8 cellular contexts compared by ENCODE assay signal in the genomic region with DNA sequence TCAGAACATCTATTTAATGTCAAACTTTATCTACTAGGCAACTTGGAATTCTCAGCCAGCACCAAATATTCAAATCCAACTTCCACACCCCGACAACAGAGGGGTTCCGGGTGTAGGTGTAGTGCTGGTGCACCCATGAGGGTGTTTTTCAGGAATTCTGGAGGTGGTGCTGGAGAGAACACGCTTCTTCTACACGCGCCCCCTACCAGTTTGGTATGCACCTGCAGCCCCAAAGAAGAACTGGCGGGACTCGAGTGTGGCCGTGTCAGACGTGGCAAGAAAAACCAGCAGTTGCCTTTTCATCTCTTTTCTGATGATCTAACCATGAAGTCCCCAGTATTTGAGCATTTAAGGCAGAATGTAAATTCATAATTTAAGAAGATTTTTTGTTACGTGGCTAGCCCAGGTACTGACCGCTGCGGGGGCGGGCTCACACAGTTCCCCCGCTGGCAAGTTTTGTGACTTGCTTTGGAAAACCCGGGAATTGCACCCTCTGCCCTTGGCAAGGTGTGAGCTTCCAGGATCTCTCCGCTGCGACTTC. TPM values are rescaled to one million over a fixed set of nuclear protein-coding genes. Genes with fewer than 3 reads are reported as not detected.
DNase-seq lines count a peak whose midpoint lies in the region; ATAC-seq, FAIRE-seq and TF ChIP-seq lines count a peak whose summit lies in the region.

No MANE protein-coding gene starts in this region.

- H3K27ac Mint-ChIP-seq in nephron progenitor cell = no peak overlapping the region

- peak; percentile 51 for TF ChIP-seq RAD21 in Ishikawa (IDR thresholded peaks at IDR 0.05; ENCODE audit: low read depth)

- H3K9me2 ChIP-seq in PC-3 (replicated peaks; ENCODE audit: low read length) = no peaks in the 10 kb centered on the region

- H3K4me1 ChIP-seq in PC-3 (ENCODE audit: insufficient read depth, low read length) (peaks cover 18% of the 10 kb centered on the region), thyroid gland (peaks cover 0 to 7% of the 10 kb centered on the region in 2 donors)

- peak; percentile 59 for TF ChIP-seq CTCF in D721Med (IDR thresholded peaks at IDR 0.05; ENCODE audit: insufficient read depth, missing control alignments)
- TF ChIP-seq CTCF in PC-3 (conservative IDR thresholded peaks at IDR 0.05; ENCODE audit: low read depth, low read length) = peak; percentile 89
- TF ChIP-seq CTCF in fibroblast of villous mesenchyme (IDR thresholded peaks at IDR 0.05; ENCODE audit: insufficient read depth, low read depth, low read length) = peak; percentile 54
- TF ChIP-seq CTCF in nephron progenitor cell (IDR thresholded peaks at IDR 0.05) = peak; percentile 67
- peak; percentile 24 to 78 (median 73) for TF ChIP-seq CTCF in thyroid gland (IDR thresholded peaks at IDR 0.05)

- ATAC-seq in GM21576 (IDR thresholded peaks at IDR 0.05; ENCODE audit: unreplicated experiment) (peak; percentile 73), PC-3 (peak; percentile 78)

- peak overlapping the region; percentile 84 for H3K4me2 ChIP-seq in PC-3 (ENCODE audit: low read length)

- H3K9ac ChIP-seq in PC-3 (ENCODE audit: low read length) = peak overlapping the region; percentile 51

- H3K9me3 Mint-ChIP-seq in nephron progenitor cell = no peaks in the 10 kb centered on the region

- FAIRE-seq in D721Med (lab: Jason Lieb, UNC) = no peak

- H3K4me1 Mint-ChIP-seq in nephron progenitor cell = peaks cover 16% of the 10 kb centered on the region

- intact Hi-C loops in PC-3 (cut with micrococcal nuclease) (loop anchor here (1.0 to 10.0 kb wide), 6 partner anchors 17 to 262 kb away; a partner anchor contains a TSS), thyroid gland (cut with DNase I) (no loop called here)

- no peaks in the 10 kb centered on the region for H3K36me3 ChIP-seq in PC-3 (ENCODE audit: low read depth, low read length)
- H3K36me3 ChIP-seq in thyroid gland = no peaks in the 10 kb centered on the region

- H3K4me3 ChIP-seq in PC-3 (ENCODE audit: low read length) (peak overlapping the region; percentile 88), fibroblast of villous mesenchyme (ENCODE audit: low read depth, low read length) (peak overlapping the region; percentile 66), thyroid gland (replicated peaks in 1 of 3) (peak overlapping the region; percentile 31 to 85 (median 34))

- H3K4me3 Mint-ChIP-seq in nephron progenitor cell = peak overlapping the region; percentile 93

- peaks cover 40% of the 10 kb centered on the region for H3K27me3 Mint-ChIP-seq in nephron progenitor cell (ENCODE audit: low read depth, poor library complexity)

- H3K27ac ChIP-seq in PC-3 (ENCODE audit: low read length) (0 out of 2 replicates have a peak overlapping the region, but pooled peaks have one; percentile 1), thyroid gland (peak overlapping the region; percentile 62 to 69 (median 68))

- DNase-seq in D721Med (ENCODE audit: insufficient read length, low spot score) (peak; percentile 31), PC-3 (peak; percentile 83), activated T-helper 1 cell treated with Interleukin-2 at 50 U/mL for 16 hours (ENCODE audit: low read depth) (peak; percentile 20), fibroblast of villous mesenchyme (ENCODE audit: low read depth) (peak; percentile 18), nephron progenitor cell (peak; percentile 70), thyroid gland (peak; percentile 68 to 75)

- 1 to 3% methylated on average over 15 to 16 of the region's 17 CpGs for WGBS in thyroid gland, 2 donors

- TF ChIP-seq EP300 in Ishikawa (IDR thresholded peaks at IDR 0.05; ENCODE audit: borderline replicate concordance) = no peak

- H2AFZ ChIP-seq in PC-3 (ENCODE audit: low read length) = peak overlapping the region; percentile 94

- no peak for TF ChIP-seq POLR2A in thyroid gland (IDR thresholded peaks at IDR 0.05)

- TSS peak; percentile 90 for BruUV-seq in PC-3 (replicated peaks; lab: Mats Ljungman, UMichigan)

- no peaks in the 10 kb centered on the region for H4K20me1 ChIP-seq in PC-3 (ENCODE audit: low read length)

- no peaks in the 10 kb centered on the region for H3F3A ChIP-seq in PC-3 (ENCODE audit: low read length, unreplicated experiment)

- peaks cover 18% of the 10 kb centered on the region for H3K79me2 ChIP-seq in PC-3 (ENCODE audit: low read length)

- CTCF ChIA-PET in PC-3 (lab: Charles Lee) = interaction anchor here (0.6 to 2.9 kb wide), 5 partner anchors 18 to 117 kb away, joined by 3 to 51 read pairs (median 4); a partner anchor contains a TSS

- no peaks in the 10 kb centered on the region for H3K27me3 ChIP-seq in PC-3 (ENCODE audit: low read length)
- no peaks in the 10 kb centered on the region for H3K27me3 ChIP-seq in thyroid gland

- POLR2A ChIA-PET in PC-3 (lab: Charles Lee; ENCODE audit: unreplicated experiment) = no interaction called here

- no peaks in the 10 kb centered on the region for H3K9me3 ChIP-seq in PC-3 (ENCODE audit: low read length)
- no peaks in the 10 kb centered on the region for H3K9me3 ChIP-seq in thyroid gland

- no peaks in the 10 kb centered on the region for H3K36me3 Mint-ChIP-seq in nephron progenitor cell (ENCODE audit: low read depth)

TF ChIP-seq in Ishikawa, 13 proteins besides CTCF, POLR2A, EP300 and RAD21:
- TF ChIP-seq, protein P1, sequence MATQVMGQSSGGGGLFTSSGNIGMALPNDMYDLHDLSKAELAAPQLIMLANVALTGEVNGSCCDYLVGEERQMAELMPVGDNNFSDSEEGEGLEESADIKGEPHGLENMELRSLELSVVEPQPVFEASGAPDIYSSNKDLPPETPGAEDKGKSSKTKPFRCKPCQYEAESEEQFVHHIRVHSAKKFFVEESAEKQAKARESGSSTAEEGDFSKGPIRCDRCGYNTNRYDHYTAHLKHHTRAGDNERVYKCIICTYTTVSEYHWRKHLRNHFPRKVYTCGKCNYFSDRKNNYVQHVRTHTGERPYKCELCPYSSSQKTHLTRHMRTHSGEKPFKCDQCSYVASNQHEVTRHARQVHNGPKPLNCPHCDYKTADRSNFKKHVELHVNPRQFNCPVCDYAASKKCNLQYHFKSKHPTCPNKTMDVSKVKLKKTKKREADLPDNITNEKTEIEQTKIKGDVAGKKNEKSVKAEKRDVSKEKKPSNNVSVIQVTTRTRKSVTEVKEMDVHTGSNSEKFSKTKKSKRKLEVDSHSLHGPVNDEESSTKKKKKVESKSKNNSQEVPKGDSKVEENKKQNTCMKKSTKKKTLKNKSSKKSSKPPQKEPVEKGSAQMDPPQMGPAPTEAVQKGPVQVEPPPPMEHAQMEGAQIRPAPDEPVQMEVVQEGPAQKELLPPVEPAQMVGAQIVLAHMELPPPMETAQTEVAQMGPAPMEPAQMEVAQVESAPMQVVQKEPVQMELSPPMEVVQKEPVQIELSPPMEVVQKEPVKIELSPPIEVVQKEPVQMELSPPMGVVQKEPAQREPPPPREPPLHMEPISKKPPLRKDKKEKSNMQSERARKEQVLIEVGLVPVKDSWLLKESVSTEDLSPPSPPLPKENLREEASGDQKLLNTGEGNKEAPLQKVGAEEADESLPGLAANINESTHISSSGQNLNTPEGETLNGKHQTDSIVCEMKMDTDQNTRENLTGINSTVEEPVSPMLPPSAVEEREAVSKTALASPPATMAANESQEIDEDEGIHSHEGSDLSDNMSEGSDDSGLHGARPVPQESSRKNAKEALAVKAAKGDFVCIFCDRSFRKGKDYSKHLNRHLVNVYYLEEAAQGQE (IDR thresholded peaks at IDR 0.05; ENCODE audit: low read depth) = no peak
- TF ChIP-seq TAF1 (IDR thresholded peaks at IDR 0.05; ENCODE audit: low read depth) (peak; percentile 32; the same call in 1 of the 2 replicates), ZBTB7A (IDR thresholded peaks at IDR 0.05; ENCODE audit: low read depth) (0 out of 2 replicates have a peak, but pooled peaks have one; percentile 76), EGR1 (IDR thresholded peaks at IDR 0.05) (peak; percentile 87), TEAD4 (IDR thresholded peaks at IDR 0.05) (peak; percentile 65)
- TF ChIP-seq, protein P2, sequence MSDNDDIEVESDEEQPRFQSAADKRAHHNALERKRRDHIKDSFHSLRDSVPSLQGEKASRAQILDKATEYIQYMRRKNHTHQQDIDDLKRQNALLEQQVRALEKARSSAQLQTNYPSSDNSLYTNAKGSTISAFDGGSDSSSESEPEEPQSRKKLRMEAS (IDR thresholded peaks at IDR 0.05) = peak; percentile 70; the same call in 1 of the 2 replicates

RNA-seq across cellular contexts. Expression of a gene that starts 0.4 kb away (rescaled TPM):
- 8.3 and 8.6 TPM in 2 replicates for total RNA-seq in PC-3 (2014; rRNA removed)
- total RNA-seq in fibroblast of villous mesenchyme = 0.32 and 0.86 TPM in 2 replicates
- 10 to 100 TPM; 12.6 to 30.6 (median 24.0) TPM for total RNA-seq in thyroid gland

RNA-seq across cellular contexts. Expression of a gene that starts 44.0 kb away (rescaled TPM):
- 3.4 and 9.7 TPM in 2 replicates for total RNA-seq in PC-3 (2014; rRNA removed)
- total RNA-seq in fibroblast of villous mesenchyme = 4.7 and 6.4 TPM in 2 replicates
- 1 to 10 TPM; 1.5 to 4.6 (median 3.2) TPM for total RNA-seq in thyroid gland

Comparison
In these comparisons a context has a peak if more than half of its experiments do, and no peak if none do; other contexts are left out.
1. Peak in every context shown above with its lines: DNase-seq, ATAC-seq, H3K4me3 ChIP-seq and H3K27ac ChIP-seq.
2. DNase-seq: peak in every context shown above with its lines; median percentile 83 in PC-3; 72 in thyroid gland; 70 in nephron progenitor cell; 31 in D721Med; 20 in activated T-helper 1 cell treated with Interleukin-2 at 50 U/mL for 16 hours; 18 in fibroblast of villous mesenchyme.
3. H3K4me3 ChIP-seq: peak in every context shown above with its lines; median percentile 88 in PC-3; 66 in fibroblast of villous mesenchyme; 34 in thyroid gland.